27 cellular contexts compared by ENCODE assay signal in the genomic region with DNA sequence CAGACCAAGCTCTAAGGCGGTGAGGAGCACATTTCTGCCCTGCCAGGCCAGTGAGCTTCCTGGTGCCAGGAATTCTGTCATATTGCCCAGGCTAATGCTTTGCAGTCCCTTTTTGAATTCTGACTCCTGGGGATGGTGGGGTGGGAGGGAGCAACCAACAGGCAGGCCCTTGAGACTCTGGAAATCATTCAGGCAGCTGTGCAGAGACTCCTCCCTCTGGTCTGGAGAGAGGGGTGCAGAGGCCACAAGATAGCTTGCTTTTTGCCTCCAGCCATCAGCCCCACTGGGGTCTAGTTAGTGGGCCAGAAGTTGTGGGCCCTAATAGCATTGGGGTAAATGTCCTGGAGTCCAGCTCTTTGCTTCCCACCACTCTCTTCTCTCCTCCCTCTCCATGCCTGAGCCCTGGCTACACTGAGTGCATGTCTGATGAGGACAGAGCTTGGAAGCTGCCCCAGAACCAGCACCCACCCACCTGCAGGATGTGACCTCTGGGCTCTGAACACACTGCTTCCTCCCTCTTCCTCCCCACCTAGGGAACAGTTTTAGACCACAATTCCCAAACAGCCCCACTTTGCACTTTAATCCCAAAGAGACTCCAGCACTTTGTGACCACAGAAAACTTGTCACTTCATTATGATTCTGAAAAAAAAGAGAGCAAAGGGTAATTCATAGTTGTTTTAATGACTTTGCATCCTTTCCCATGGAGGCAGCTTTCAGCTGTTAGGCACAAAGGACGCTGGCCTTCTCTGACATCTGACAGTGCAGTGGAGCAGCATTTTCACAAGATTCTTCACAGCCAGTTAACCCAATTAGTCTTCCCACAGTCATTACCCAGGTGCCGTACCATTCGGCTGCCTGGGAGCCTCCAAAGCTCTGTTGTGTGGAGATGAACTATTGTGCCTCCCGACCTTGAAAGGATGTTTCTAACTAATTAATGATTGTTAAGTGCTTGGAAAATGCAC.
A peak's percentile ranks its signal among the peaks of the same experiment; 100 is the strongest.
DNase-seq lines count a peak whose midpoint lies in the region; ATAC-seq and TF ChIP-seq lines count a peak whose summit lies in the region.
"Had no signal": no experiment of that assay in that cellular context is flagged by ENCODE, and none has a peak within 500 bp of the region (broad histone marks: within the 10 kb centered on the region; RNA-seq: fewer than 3 reads in every experiment).

No MANE protein-coding gene starts in this region.

- H3K27me3 ChIP-seq in heart left ventricle (no peaks in the 10 kb centered on the region), neutrophil (no peaks in the 10 kb centered on the region)
- H3K27me3 ChIP-seq: sigmoid colon had no signal

- no peaks in the 10 kb centered on the region for H3K36me3 Mint-ChIP-seq in WTC11
- H3K36me3 Mint-ChIP-seq in osteocyte (ENCODE audit: unreplicated experiment), result no peaks in the 10 kb centered on the region
- H3K36me3 Mint-ChIP-seq: activated CD8-positive, alpha-beta memory T cell treated with anti-CD3 and anti-CD28 coated beads, Interleukin-2, amount 10 ng/mL, durations not matched to agents 7 days and 5 days; CD8-positive, alpha-beta memory T cell had no signal

- DNase-seq in Daoy (ENCODE audit: low read depth), result peak; percentile 57
- no peak for DNase-seq in WTC11 (ENCODE audit: low spot score)
- DNase-seq in heart left ventricle, result peak in 4 of 5 donors; percentile 34 to 71 (median 57)
- no peak for DNase-seq in osteocyte (ENCODE audit: extremely low spot score, unreplicated experiment)
- DNase-seq: ACHN; activated CD4-positive, alpha-beta T cell treated with anti-CD3 and anti-CD28 coated beads for 4 hours; activated CD8-positive, alpha-beta memory T cell treated with anti-CD3 and anti-CD28 coated beads, Interleukin-2, amount 10 ng/mL, durations not matched to agents 7 days and 5 days; activated naive CD8-positive, alpha-beta T cell treated with anti-CD3 and anti-CD28 coated beads, Interleukin-2, amount 50 U/mL, for 24 hours; CD8-positive, alpha-beta memory T cell; DMS79 treated with DMSO at 0.1 percent for 48 hours; hippocampal formation; KBM-7; midbrain; NCI-H1048; NCI-H2107; NCI-H526 treated with DMSO at 0.1 percent for 48 hours; PC-3; sigmoid colon; stimulated activated CD4-positive, alpha-beta T cell treated with anti-CD3 and anti-CD28 coated beads, Interleukin-1b, Interleukin-23, amount 100 ng/mL, for 48 hours; stimulated activated naive CD8-positive, alpha-beta T cell treated with anti-CD3 and anti-CD28 coated beads, Interleukin-15, amount 100 ng/mL, for 72 hours had no signal

- CTCF ChIA-PET in WTC11 (lab: Charles Lee), result interaction anchor here (1.2 to 1.4 kb wide), 2 partner anchors 10 to 81 kb away, joined by 3 read pairs; no protein-coding TSS in a partner anchor

- 54 to 72% (median 64%) methylated on average over 5 of the region's 5 CpGs for WGBS in heart left ventricle, 4 donors

- H3K36me3 ChIP-seq in heart left ventricle, result no peaks in the 10 kb centered on the region
- peaks cover 21% of the 10 kb centered on the region for H3K36me3 ChIP-seq in neutrophil
- H3K36me3 ChIP-seq: HAP-1, sigmoid colon had no signal

- H3K4me3 ChIP-seq in heart left ventricle, result no peak overlapping the region
- no peak overlapping the region for H3K4me3 ChIP-seq in neutrophil (ENCODE audit: low read depth in 1 of 2, low read length in 1 of 2)
- H3K4me3 ChIP-seq: HAP-1, sigmoid colon had no signal

- H3K4me1 Mint-ChIP-seq in WTC11 (peaks cover 29% of the 10 kb centered on the region), osteocyte (ENCODE audit: unreplicated experiment) (peaks cover 9% of the 10 kb centered on the region)
- H3K4me1 Mint-ChIP-seq: activated CD8-positive, alpha-beta memory T cell treated with anti-CD3 and anti-CD28 coated beads, Interleukin-2, amount 10 ng/mL, durations not matched to agents 7 days and 5 days; CD8-positive, alpha-beta memory T cell had no signal

- H3K4me3 Mint-ChIP-seq in WTC11 (no peak overlapping the region), osteocyte (ENCODE audit: unreplicated experiment) (no peak overlapping the region)
- H3K4me3 Mint-ChIP-seq: activated CD8-positive, alpha-beta memory T cell treated with anti-CD3 and anti-CD28 coated beads, Interleukin-2, amount 10 ng/mL, durations not matched to agents 7 days and 5 days; activated naive CD8-positive, alpha-beta T cell treated with anti-CD3 and anti-CD28 coated beads, Interleukin-2, amount 50 U/mL, for 24 hours; CD8-positive, alpha-beta memory T cell; stimulated activated naive CD8-positive, alpha-beta T cell treated with anti-CD3 and anti-CD28 coated beads, Interleukin-15, amount 100 ng/mL, for 72 hours had no signal

- TF ChIP-seq CTCF in WTC11 (IDR thresholded peaks at IDR 0.05) (no peak), heart left ventricle (IDR thresholded peaks at IDR 0.05) (no peak), neutrophil (IDR thresholded peaks at IDR 0.05) (no peak), osteocyte (IDR thresholded peaks at IDR 0.05) (no peak)

- H3K4me1 ChIP-seq in heart left ventricle (peaks cover 0 to 63% (median 40%) of the 10 kb centered on the region in 12 donors), neutrophil (ENCODE audit: control insufficient read depth in 1 of 2, insufficient read depth in 1 of 2, low read depth in 1 of 2, low read length in 1 of 2) (peaks cover 20 to 21% of the 10 kb centered on the region in 2 experiments)

- ATAC-seq in WTC11 (peak; percentile 46), heart left ventricle (peak; percentile 75 to 94 (median 90)), GM21619 (IDR thresholded peaks at IDR 0.05; ENCODE audit: unreplicated experiment) (no peak), HG03342 (IDR thresholded peaks at IDR 0.05; ENCODE audit: unreplicated experiment) (no peak), HG02623 (IDR thresholded peaks at IDR 0.05; ENCODE audit: unreplicated experiment) (no peak)
- ATAC-seq: activated CD8-positive, alpha-beta memory T cell treated with anti-CD3 and anti-CD28 coated beads, Interleukin-2, amount 10 ng/mL, durations not matched to agents 7 days and 5 days; activated naive CD8-positive, alpha-beta T cell treated with anti-CD3 and anti-CD28 coated beads, Interleukin-2, amount 50 U/mL, for 24 hours; PC-3; stimulated activated naive CD8-positive, alpha-beta T cell treated with anti-CD3 and anti-CD28 coated beads, Interleukin-15, amount 100 ng/mL, for 72 hours had no signal

- TF ChIP-seq POLR2A in heart left ventricle (IDR thresholded peaks at IDR 0.05), result peak in 1 of 2 donors; percentile 26

- intact Hi-C loops in heart left ventricle (cut with DNase I), result no loop called here

- H3K27ac Mint-ChIP-seq in WTC11 (no peak overlapping the region), osteocyte (ENCODE audit: unreplicated experiment) (no peak overlapping the region)
- H3K27ac Mint-ChIP-seq: activated CD8-positive, alpha-beta memory T cell treated with anti-CD3 and anti-CD28 coated beads, Interleukin-2, amount 10 ng/mL, durations not matched to agents 7 days and 5 days; activated naive CD8-positive, alpha-beta T cell treated with anti-CD3 and anti-CD28 coated beads, Interleukin-2, amount 50 U/mL, for 24 hours; activated T-helper 2 cell treated with anti-CD3 and anti-CD28 coated beads, Interferon-gamma antibody, Interleukin-2, Interleukin-4, amounts not matched to agents 10 μg/mL and 5 μg/mL and 100 μg/mL, durations not matched to agents 14 hours and 24 hours and 36 hours; CD8-positive, alpha-beta memory T cell; stimulated activated naive CD8-positive, alpha-beta T cell treated with anti-CD3 and anti-CD28 coated beads, Interleukin-15, amount 100 ng/mL, for 72 hours had no signal

- H3K27me3 Mint-ChIP-seq in WTC11 (ENCODE audit: low read depth) (no peaks in the 10 kb centered on the region), osteocyte (ENCODE audit: unreplicated experiment) (no peaks in the 10 kb centered on the region)
- H3K27me3 Mint-ChIP-seq: activated CD8-positive, alpha-beta memory T cell treated with anti-CD3 and anti-CD28 coated beads, Interleukin-2, amount 10 ng/mL, durations not matched to agents 7 days and 5 days; activated naive CD8-positive, alpha-beta T cell treated with anti-CD3 and anti-CD28 coated beads, Interleukin-2, amount 50 U/mL, for 24 hours; stimulated activated naive CD8-positive, alpha-beta T cell treated with anti-CD3 and anti-CD28 coated beads, Interleukin-15, amount 100 ng/mL, for 72 hours had no signal

- no peaks in the 10 kb centered on the region for H3K9me3 Mint-ChIP-seq in WTC11
- H3K9me3 Mint-ChIP-seq in osteocyte (ENCODE audit: unreplicated experiment), result no peaks in the 10 kb centered on the region
- H3K9me3 Mint-ChIP-seq: activated naive CD8-positive, alpha-beta T cell treated with anti-CD3 and anti-CD28 coated beads, Interleukin-2, amount 50 U/mL, for 24 hours; activated T-helper 2 cell treated with anti-CD3 and anti-CD28 coated beads, Interferon-gamma antibody, Interleukin-2, Interleukin-4, amounts not matched to agents 10 μg/mL and 5 μg/mL and 100 μg/mL, durations not matched to agents 14 hours and 24 hours and 36 hours; stimulated activated naive CD8-positive, alpha-beta T cell treated with anti-CD3 and anti-CD28 coated beads, Interleukin-15, amount 100 ng/mL, for 72 hours had no signal

- no peaks in the 10 kb centered on the region for H3K9me3 ChIP-seq in heart left ventricle
- H3K9me3 ChIP-seq in neutrophil, result no peaks in the 10 kb centered on the region
- H3K9me3 ChIP-seq: HAP-1, sigmoid colon had no signal

- POLR2A ChIA-PET in WTC11 (lab: Charles Lee), result interaction anchor here (2.0 kb wide), 1 partner anchor 10 kb away, joined by 6 read pairs; no protein-coding TSS in a partner anchor

- H3K27ac ChIP-seq in heart left ventricle (peak overlapping the region; percentile 17 to 73 (median 62)), neutrophil (peak overlapping the region; percentile 21)
- H3K27ac ChIP-seq: HL-60, sigmoid colon had no signal

TF ChIP-seq in WTC11, 78 proteins besides CTCF, POLR2A, EP300 and RAD21 (continues in another document):
- TF ChIP-seq, protein P1, sequence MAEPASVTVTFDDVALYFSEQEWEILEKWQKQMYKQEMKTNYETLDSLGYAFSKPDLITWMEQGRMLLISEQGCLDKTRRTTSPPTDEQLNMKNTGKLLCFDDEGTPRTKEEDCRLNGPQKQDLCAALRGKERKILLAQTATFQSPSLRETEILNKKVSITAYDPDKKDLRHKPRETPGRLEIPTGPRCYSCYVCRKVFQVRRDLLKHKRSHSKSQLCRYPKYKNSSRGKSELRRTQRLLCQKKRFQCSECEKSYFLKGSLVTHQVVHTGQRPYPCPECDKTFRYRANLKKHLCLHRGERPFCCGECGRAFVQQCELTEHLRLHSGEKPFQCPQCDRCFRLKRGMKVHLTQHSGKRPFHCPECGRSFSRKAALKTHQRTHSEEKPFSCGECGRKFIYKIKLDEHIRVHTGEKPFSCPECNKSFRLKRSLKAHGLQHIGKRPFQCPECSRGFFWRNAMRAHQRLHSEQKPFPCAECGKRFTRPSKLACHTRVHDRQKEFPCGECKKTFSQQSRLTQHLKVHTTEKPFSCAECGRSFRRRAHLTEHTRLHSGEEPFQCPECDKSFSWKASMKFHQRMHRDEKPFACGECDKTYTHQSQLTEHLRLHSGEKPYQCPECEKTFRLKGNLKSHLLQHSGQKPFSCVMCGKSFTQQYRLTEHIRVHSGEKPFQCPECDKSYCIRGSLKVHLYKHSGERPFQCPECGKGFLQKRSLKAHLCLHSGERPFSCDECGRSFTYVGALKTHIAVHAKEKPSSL (CRISPR knock-in tag; conservative IDR thresholded peaks at IDR 0.05), result no peak
- TF ChIP-seq ETV6 (CRISPR knock-in tag; IDR thresholded peaks at IDR 0.05) (no peak), ZNF121 (CRISPR knock-in tag; IDR thresholded peaks at IDR 0.05) (no peak), GABPB1 (CRISPR knock-in tag; IDR thresholded peaks at IDR 0.05) (no peak)

Comparison
In these comparisons a context has a peak if more than half of its experiments do, and no peak if none do; other contexts are left out.
1. DNase-seq: peak in Daoy (single experiment) and heart left ventricle (4 of 5); none in WTC11 (single experiment) and osteocyte (single experiment).
2. ATAC-seq: peak in WTC11 (single experiment) and heart left ventricle (4 of 4); none in GM21619 (single experiment), HG03342 (single experiment) and HG02623 (single experiment).